21 cellular contexts compared by ENCODE assay signal in genomic region chrX:80431502-80431832, GRCh38. TPM values are rescaled to one million over a fixed set of nuclear protein-coding genes. Genes with fewer than 3 reads are reported as not detected.
DNase-seq lines count a peak whose midpoint lies in the region; ATAC-seq, FAIRE-seq and TF ChIP-seq lines count a peak whose summit lies in the region.
"Had no signal": no experiment of that assay in that cellular context is flagged by ENCODE, and none has a peak within 500 bp of the region (broad histone marks: within the 10 kb centered on the region; RNA-seq: fewer than 3 reads in every experiment).

No MANE protein-coding gene starts in this region.

- no peak overlapping the region for H3K27ac ChIP-seq in Panc1 (ENCODE audit: low read length)
- no peak overlapping the region for H3K27ac ChIP-seq in ascending aorta
- H3K27ac ChIP-seq: A549, GM23248 had no signal

- no peaks in the 10 kb centered on the region for H3K4me1 ChIP-seq in Panc1 (ENCODE audit: control insufficient read depth, insufficient read depth, low read length)
- H3K4me1 ChIP-seq in ascending aorta = no peaks in the 10 kb centered on the region
- H3K4me1 ChIP-seq: A549 had no signal

- H3K36me3 Mint-ChIP-seq in WTC11 = peaks cover 15% of the 10 kb centered on the region
- H3K36me3 Mint-ChIP-seq: CD14-positive monocyte; CD4-positive, alpha-beta memory T cell; IgD-negative memory B cell had no signal

- no peaks in the 10 kb centered on the region for H3K4me1 Mint-ChIP-seq in WTC11
- H3K4me1 Mint-ChIP-seq: CD14-positive monocyte; CD4-positive, alpha-beta memory T cell; IgD-negative memory B cell had no signal

- no peak for ATAC-seq in Panc1
- ATAC-seq in WTC11 = no peak
- ATAC-seq: A549, HCT116, HepG2 had no signal

- in situ Hi-C loops in Panc1 (cut with HindIII; ENCODE audit: low pct_unique_long_range_greater_than_20kb, low sequenced_read_pairs) = no loop called here

- TF ChIP-seq CTCF in Panc1 (IDR thresholded peaks at IDR 0.05) (0 out of 2 replicates have a peak, but pooled peaks have one; percentile 2), fibroblast of the aortic adventitia (IDR thresholded peaks at IDR 0.05; ENCODE audit: insufficient read depth, low read length) (no peak), foreskin fibroblast (IDR thresholded peaks at IDR 0.05; ENCODE audit: low read depth, low read length) (no peak), WTC11 (IDR thresholded peaks at IDR 0.05) (no peak), ascending aorta (IDR thresholded peaks at IDR 0.05) (no peak)

- H3K9me3 ChIP-seq in Panc1 (ENCODE audit: control insufficient read depth, insufficient read depth, low read depth, low read length) = no peaks in the 10 kb centered on the region
- no peaks in the 10 kb centered on the region for H3K9me3 ChIP-seq in ascending aorta
- H3K9me3 ChIP-seq: A549 had no signal

- CTCF ChIA-PET in Panc1 (lab: Charles Lee) (no interaction called here), WTC11 (lab: Charles Lee) (interaction anchor here (0.7 kb wide), 1 partner anchor 146 kb away, joined by 3 read pairs; no protein-coding TSS in a partner anchor)

- H3K4me3 Mint-ChIP-seq in WTC11 = no peak overlapping the region
- H3K4me3 Mint-ChIP-seq: CD14-positive monocyte; CD4-positive, alpha-beta memory T cell; HFFc6; IgD-negative memory B cell had no signal

- no peaks in the 10 kb centered on the region for H3K27me3 Mint-ChIP-seq in WTC11 (ENCODE audit: low read depth)
- H3K27me3 Mint-ChIP-seq: CD4-positive, alpha-beta memory T cell; IgD-negative memory B cell had no signal

- H3K9me3 Mint-ChIP-seq in WTC11 = peaks cover 22% of the 10 kb centered on the region
- H3K9me3 Mint-ChIP-seq: HFFc6 had no signal

- H3K27me3 ChIP-seq in Panc1 (ENCODE audit: control insufficient read depth, insufficient read depth, low read length) (no peaks in the 10 kb centered on the region), ascending aorta (no peaks in the 10 kb centered on the region)

- FAIRE-seq in GM19239 (lab: Jason Lieb, UNC) = peak; percentile 49
- FAIRE-seq: A549, G401.6, GM12891, HepG2 had no signal

- H3K4me3 ChIP-seq in Panc1 (ENCODE audit: low read depth in 2 of 2, low read length in 2 of 2) (no peak overlapping the region), fibroblast of the aortic adventitia (ENCODE audit: low read depth, low read length) (no peak overlapping the region), foreskin fibroblast (ENCODE audit: low read depth in 1 of 2, low read length in 2 of 2) (no peak overlapping the region), ascending aorta (no peak overlapping the region)
- H3K4me3 ChIP-seq: A549, GM23248 had no signal

- no peak overlapping the region for H3K27ac Mint-ChIP-seq in WTC11
- H3K27ac Mint-ChIP-seq: CD14-positive monocyte; CD4-positive, alpha-beta memory T cell; HFFc6; IgD-negative memory B cell had no signal

- BruUV-seq in Panc1 (replicated peaks; lab: Mats Ljungman, UMichigan) = no TSS peak

- intact Hi-C loops in Panc1 (cut with micrococcal nuclease; ENCODE audit: unreplicated experiment) = no loop called here
- intact Hi-C loops in ascending aorta (cut with DNase I) = no loop called here

- POLR2A ChIA-PET in Panc1 (lab: Charles Lee) (no interaction called here), WTC11 (lab: Charles Lee) (no interaction called here)

- no peaks in the 10 kb centered on the region for H3K36me3 ChIP-seq in Panc1 (ENCODE audit: control insufficient read depth, insufficient read depth, low read length)
- H3K36me3 ChIP-seq in ascending aorta = no peaks in the 10 kb centered on the region

- DNase-seq in GM19239 (ENCODE audit: insufficient read length, low spot score) (no peak), Panc1 (ENCODE audit: low read depth, low spot score) (no peak), fibroblast of the aortic adventitia (ENCODE audit: low read depth) (peak; percentile 4), foreskin fibroblast (no peak), glomerular visceral epithelial cell (ENCODE audit: extremely low spot score) (no peak), WTC11 (ENCODE audit: low spot score) (no peak), ascending aorta (ENCODE audit: low spot score in 2 of 2) (no peak)
- DNase-seq: Calu3; CD4-positive, alpha-beta memory T cell; H7; HFFc6; KG1 had no signal

TF ChIP-seq in WTC11, 78 proteins besides CTCF, POLR2A, EP300 and RAD21 (continues in another document):
- TF ChIP-seq ZNF423 (CRISPR knock-in tag; IDR thresholded peaks at IDR 0.05) (no peak), MXD4 (CRISPR knock-in tag; IDR thresholded peaks at IDR 0.05; ENCODE audit: borderline replicate concordance) (no peak), ZNF281 (CRISPR knock-in tag; IDR thresholded peaks at IDR 0.05) (no peak), ELF4 (CRISPR knock-in tag; IDR thresholded peaks at IDR 0.05; ENCODE audit: low read depth) (no peak), SMAD3 (CRISPR knock-in tag; IDR thresholded peaks at IDR 0.05; ENCODE audit: borderline replicate concordance) (no peak), FOXP1 (CRISPR knock-in tag; IDR thresholded peaks at IDR 0.05; ENCODE audit: borderline replicate concordance) (no peak), CREB1 (CRISPR knock-in tag; IDR thresholded peaks at IDR 0.05) (no peak), ZBTB21 (CRISPR knock-in tag; IDR thresholded peaks at IDR 0.05; ENCODE audit: borderline replicate concordance) (no peak), MYBL2 (CRISPR knock-in tag; IDR thresholded peaks at IDR 0.05) (no peak), NFYB (CRISPR knock-in tag; conservative IDR thresholded peaks at IDR 0.05; ENCODE audit: low read depth) (no peak)
- TF ChIP-seq, protein P1, sequence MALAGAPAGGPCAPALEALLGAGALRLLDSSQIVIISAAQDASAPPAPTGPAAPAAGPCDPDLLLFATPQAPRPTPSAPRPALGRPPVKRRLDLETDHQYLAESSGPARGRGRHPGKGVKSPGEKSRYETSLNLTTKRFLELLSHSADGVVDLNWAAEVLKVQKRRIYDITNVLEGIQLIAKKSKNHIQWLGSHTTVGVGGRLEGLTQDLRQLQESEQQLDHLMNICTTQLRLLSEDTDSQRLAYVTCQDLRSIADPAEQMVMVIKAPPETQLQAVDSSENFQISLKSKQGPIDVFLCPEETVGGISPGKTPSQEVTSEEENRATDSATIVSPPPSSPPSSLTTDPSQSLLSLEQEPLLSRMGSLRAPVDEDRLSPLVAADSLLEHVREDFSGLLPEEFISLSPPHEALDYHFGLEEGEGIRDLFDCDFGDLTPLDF (CRISPR knock-in tag; IDR thresholded peaks at IDR 0.05) = no peak
- TF ChIP-seq, protein P2, sequence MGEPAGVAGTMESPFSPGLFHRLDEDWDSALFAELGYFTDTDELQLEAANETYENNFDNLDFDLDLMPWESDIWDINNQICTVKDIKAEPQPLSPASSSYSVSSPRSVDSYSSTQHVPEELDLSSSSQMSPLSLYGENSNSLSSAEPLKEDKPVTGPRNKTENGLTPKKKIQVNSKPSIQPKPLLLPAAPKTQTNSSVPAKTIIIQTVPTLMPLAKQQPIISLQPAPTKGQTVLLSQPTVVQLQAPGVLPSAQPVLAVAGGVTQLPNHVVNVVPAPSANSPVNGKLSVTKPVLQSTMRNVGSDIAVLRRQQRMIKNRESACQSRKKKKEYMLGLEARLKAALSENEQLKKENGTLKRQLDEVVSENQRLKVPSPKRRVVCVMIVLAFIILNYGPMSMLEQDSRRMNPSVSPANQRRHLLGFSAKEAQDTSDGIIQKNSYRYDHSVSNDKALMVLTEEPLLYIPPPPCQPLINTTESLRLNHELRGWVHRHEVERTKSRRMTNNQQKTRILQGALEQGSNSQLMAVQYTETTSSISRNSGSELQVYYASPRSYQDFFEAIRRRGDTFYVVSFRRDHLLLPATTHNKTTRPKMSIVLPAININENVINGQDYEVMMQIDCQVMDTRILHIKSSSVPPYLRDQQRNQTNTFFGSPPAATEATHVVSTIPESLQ (CRISPR knock-in tag; IDR thresholded peaks at IDR 0.05) = no peak

RNA-seq across cellular contexts. Expression of gene TENT5D, which starts 11.2 kb away (rescaled TPM):
- not detected for total RNA-seq in Panc1 (2021; ENCODE audit: unreplicated experiment)
- not detected for polyA plus RNA-seq in Panc1 (2012; ENCODE audit: insufficient read length)
- total RNA-seq in fibroblast of the aortic adventitia (ENCODE audit: low replicate concordance) = 0.09 TPM in 1 of 2 replicates, not detected in the other
- total RNA-seq in WTC11 (2021) = 0.07 to 0.18 TPM (median 0.13 TPM) in 3 replicates
- not detected for total RNA-seq in ascending aorta
- total RNA-seq: Calu3; CD4-positive, alpha-beta memory T cell; GM23248; H7; HepG2; HFFc6 had no signal
- polyA plus RNA-seq: A549; BJ; CD14-positive monocyte; CD4-positive, alpha-beta memory T cell; GM23248; HepG2; IgD-negative memory B cell had no signal
